ENCODE assay signal across 11 cellular contexts in the genomic region with DNA sequence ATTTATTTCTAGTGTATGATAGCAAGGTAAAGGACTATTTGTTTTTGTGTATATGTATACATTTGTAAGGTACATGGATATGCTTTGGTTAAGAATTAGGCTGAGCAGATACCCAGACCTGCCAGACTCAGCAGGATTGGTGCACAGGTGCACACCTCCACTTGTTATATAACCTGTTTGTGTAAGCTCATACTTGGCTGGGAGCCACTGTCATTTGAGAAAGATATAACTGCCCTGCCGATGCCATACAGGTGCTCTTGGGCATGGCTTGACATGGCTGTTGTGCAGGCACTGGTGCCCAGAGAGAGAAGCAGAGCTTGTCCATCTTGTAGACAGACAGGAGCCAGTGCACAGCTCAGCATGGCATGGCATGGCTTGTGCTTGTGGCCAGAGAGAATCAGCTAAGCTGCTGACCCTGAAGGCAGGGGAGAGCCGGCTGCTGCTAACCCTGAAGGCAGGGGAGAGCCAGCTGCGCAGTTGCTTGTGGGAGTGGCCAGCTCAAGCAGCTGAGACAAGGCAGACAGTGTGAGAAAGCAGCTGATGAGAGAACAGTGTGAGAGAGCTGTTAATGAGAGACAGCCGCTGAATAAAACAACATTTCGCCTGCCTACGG.
DNase-seq lines count a peak whose midpoint lies in the region; ATAC-seq lines count a peak whose summit lies in the region.
"Had no signal": no experiment of that assay in that cellular context is flagged by ENCODE, and none has a peak within 500 bp of the region (broad histone marks: within the 10 kb centered on the region; RNA-seq: fewer than 3 reads in every experiment).

No MANE protein-coding gene starts in this region.

- ATAC-seq in GM21529 (IDR thresholded peaks at IDR 0.05; ENCODE audit: unreplicated experiment) (no peak), HG02642 (IDR thresholded peaks at IDR 0.05; ENCODE audit: poor library complexity, unreplicated experiment) (no peak), GM21423 (IDR thresholded peaks at IDR 0.05; ENCODE audit: unreplicated experiment) (no peak)
- ATAC-seq: T-helper 17 cell had no signal

- intact Hi-C loops in activated CD4-positive, alpha-beta T cell treated with anti-CD3 and anti-CD28 coated beads, Interleukin-2, amount 10 ng/mL, durations not matched to agents 24 days and 14 days (cut with micrococcal nuclease): no loop called here

- no peak overlapping the region for H3K4me3 Mint-ChIP-seq in activated CD4-positive, alpha-beta T cell treated with anti-CD3 and anti-CD28 coated beads, Interleukin-2, amount 10 ng/mL, durations not matched to agents 24 days and 14 days
- H3K4me3 Mint-ChIP-seq: T-helper 17 cell had no signal

- H3K9me3 Mint-ChIP-seq in activated CD4-positive, alpha-beta T cell treated with anti-CD3 and anti-CD28 coated beads, Interleukin-2, amount 10 ng/mL, durations not matched to agents 24 days and 14 days: no peaks in the 10 kb centered on the region

- peaks cover 11% of the 10 kb centered on the region for H3K4me1 Mint-ChIP-seq in activated CD4-positive, alpha-beta T cell treated with anti-CD3 and anti-CD28 coated beads, Interleukin-2, amount 10 ng/mL, durations not matched to agents 24 days and 14 days

- no peaks in the 10 kb centered on the region for H3K27me3 Mint-ChIP-seq in activated CD4-positive, alpha-beta T cell treated with anti-CD3 and anti-CD28 coated beads, Interleukin-2, amount 10 ng/mL, durations not matched to agents 24 days and 14 days
- H3K27me3 Mint-ChIP-seq: T-helper 17 cell had no signal

- no peaks in the 10 kb centered on the region for H3K36me3 Mint-ChIP-seq in activated CD4-positive, alpha-beta T cell treated with anti-CD3 and anti-CD28 coated beads, Interleukin-2, amount 10 ng/mL, durations not matched to agents 24 days and 14 days (ENCODE audit: low read depth)

- DNase-seq in DMS53 (lab: John Stamatoyannopoulos, UW) (peak; percentile 92), NCI-H1417 treated with DMSO at 0.1 percent for 48 hours (lab: John Stamatoyannopoulos, UW) (peak; percentile 72), NCI-H774 (lab: John Stamatoyannopoulos, UW) (peak; percentile 83), hypothalamus (lab: John Stamatoyannopoulos, UW) (peak in 27 of 51 donors; percentile 4 to 62 (median 17))
- DNase-seq in activated CD4-positive, alpha-beta T cell treated with anti-CD3 and anti-CD28 coated beads, Interleukin-2, amount 10 ng/mL, durations not matched to agents 24 days and 14 days: no peak
- DNase-seq: activated naive CD4-positive, alpha-beta T cell treated with Interleukin-2 at 50 U/mL for 16 hours; HCEC 1CT; T-helper 17 cell had no signal

- no peak overlapping the region for H3K27ac Mint-ChIP-seq in activated CD4-positive, alpha-beta T cell treated with anti-CD3 and anti-CD28 coated beads, Interleukin-2, amount 10 ng/mL, durations not matched to agents 24 days and 14 days
- H3K27ac Mint-ChIP-seq: T-helper 17 cell had no signal
